In genomic region chr7:120273476-120273975, GRCh38 we compare ENCODE assay signal across 10 cellular contexts. TPM values are rescaled to one million over a fixed set of nuclear protein-coding genes. Genes with fewer than 3 reads are reported as not detected.
A peak's percentile ranks its signal among the peaks of the same experiment; 100 is the strongest.
DNase-seq lines count a peak whose midpoint lies in the region; ATAC-seq and TF ChIP-seq lines count a peak whose summit lies in the region.
"Had no signal": no experiment of that assay in that cellular context is flagged by ENCODE, and none has a peak within 500 bp of the region (broad histone marks: within the 10 kb centered on the region; RNA-seq: fewer than 3 reads in every experiment).

No MANE protein-coding gene starts in this region.

- peak overlapping the region; percentile 30 for H3K4me3 ChIP-seq in BE2C (ENCODE audit: low read depth, low read length)
- peak overlapping the region; percentile 65 for H3K4me3 ChIP-seq in ectodermal cell (ENCODE audit: insufficient read depth, low read depth, low read length)
- peak overlapping the region; percentile 74 to 86 for H3K4me3 ChIP-seq in mesenchymal stem cell (ENCODE audit: insufficient read depth in 1 of 2, low read depth in 1 of 2, low read length in 2 of 2)
- peak overlapping the region; percentile 15 to 38 for H3K4me3 ChIP-seq in aorta (ENCODE audit: low read length in 2 of 2)

- H3K27me3 ChIP-seq in BE2C = peaks cover 27% of the 10 kb centered on the region
- H3K27me3 ChIP-seq in ectodermal cell (ENCODE audit: control insufficient read depth, insufficient read depth, low read length, poor library complexity, severe bottlenecking) = peaks cover 29% of the 10 kb centered on the region
- peaks cover 0 to 4% of the 10 kb centered on the region in 2 experiments for H3K27me3 ChIP-seq in mesenchymal stem cell (ENCODE audit: control insufficient read depth in 1 of 2, insufficient read depth in 1 of 2, low read length in 2 of 2)
- H3K27me3 ChIP-seq in aorta (ENCODE audit: control insufficient read depth in 1 of 2, insufficient read depth in 2 of 2, low read length in 1 of 2) = peaks cover 0 to 2% of the 10 kb centered on the region in 2 donors

- H3K23ac ChIP-seq in mesenchymal stem cell (ENCODE audit: low read length in 2 of 2) = no peak overlapping the region

- no peak overlapping the region for H2AK5ac ChIP-seq in mesenchymal stem cell (ENCODE audit: low read length, severe bottlenecking)

- peak; percentile 80 for ATAC-seq in GM19035 (IDR thresholded peaks at IDR 0.05; ENCODE audit: unreplicated experiment)
- peak; percentile 73 for ATAC-seq in HG03108 (IDR thresholded peaks at IDR 0.05; ENCODE audit: unreplicated experiment)
- peak; percentile 19 for ATAC-seq in aorta (ENCODE audit: low FRiP score)

- no peaks in the 10 kb centered on the region for H3K79me1 ChIP-seq in mesenchymal stem cell (replicated peaks; ENCODE audit: low read length, poor library complexity, severe bottlenecking)

- H2BK15ac ChIP-seq in mesenchymal stem cell (ENCODE audit: low read depth, poor library complexity, severe bottlenecking) = peak overlapping the region; percentile 70

- H3K4me1 ChIP-seq in BE2C (no peaks in the 10 kb centered on the region), ectodermal cell (ENCODE audit: control insufficient read depth, insufficient read depth, low read length) (no peaks in the 10 kb centered on the region), mesenchymal stem cell (ENCODE audit: control insufficient read depth, insufficient read depth, low read depth, low read length) (peaks cover 7% of the 10 kb centered on the region), aorta (ENCODE audit: control insufficient read depth in 1 of 2, insufficient read depth in 2 of 2, low read length in 2 of 2) (no peaks in the 10 kb centered on the region)

- no peak overlapping the region for H3K4ac ChIP-seq in mesenchymal stem cell (ENCODE audit: low read depth in 1 of 2, low read length in 2 of 2)

- WGBS in ectodermal cell, 2 experiments = 0 to 1% methylated on average over 34 to 38 of the region's 38 CpGs
- under 1% methylated on average over 33 of the region's 38 CpGs for WGBS in mesenchymal stem cell
- WGBS in aorta, 2 donors = 1% methylated on average over 37 to 38 of the region's 38 CpGs

- intact Hi-C loops in aorta (cut with DNase I) = loop anchor here (2.0 to 10.0 kb wide), 2 partner anchors 129 to 339 kb away; no protein-coding TSS in a partner anchor

- DNase-seq in BE2C (peak; percentile 7), NCI-H526 treated with DMSO at 0.1 percent for 48 hours (lab: John Stamatoyannopoulos, UW) (peak; percentile 79), mesenchymal stem cell (peak; percentile 29), aorta (peak in 1 of 2 donors; percentile 74), SIG-M5 treated with dmso at 0.1 percent for 504 hours (lab: John Stamatoyannopoulos, UW; ENCODE audit: unreplicated experiment) (no peak)
- DNase-seq: naive B cell had no signal

- no peak overlapping the region for H4K8ac ChIP-seq in mesenchymal stem cell (ENCODE audit: low read length)

- H3K18ac ChIP-seq in mesenchymal stem cell (ENCODE audit: low read depth in 1 of 2, low read length in 2 of 2) = peak overlapping the region in 1 of 2 experiments; percentile 54

- no peak overlapping the region for H2BK120ac ChIP-seq in mesenchymal stem cell (ENCODE audit: low read depth, low read length)

- H3K9me3 ChIP-seq in BE2C (no peaks in the 10 kb centered on the region), ectodermal cell (ENCODE audit: control insufficient read depth, low read length) (no peaks in the 10 kb centered on the region), mesenchymal stem cell (ENCODE audit: control insufficient read depth, low read length) (peaks cover 9% of the 10 kb centered on the region), aorta (ENCODE audit: control insufficient read depth, low read length) (no peaks in the 10 kb centered on the region)

- H3K36me3 ChIP-seq in BE2C = no peaks in the 10 kb centered on the region
- no peaks in the 10 kb centered on the region for H3K36me3 ChIP-seq in ectodermal cell (ENCODE audit: control insufficient read depth, insufficient read depth, low read length)
- H3K36me3 ChIP-seq in mesenchymal stem cell (ENCODE audit: control insufficient read depth in 1 of 2, insufficient read depth in 2 of 2, low read depth in 1 of 2, low read length in 2 of 2) = peaks cover 0 to 12% of the 10 kb centered on the region in 2 experiments
- no peaks in the 10 kb centered on the region for H3K36me3 ChIP-seq in aorta (ENCODE audit: control insufficient read depth in 1 of 2, insufficient read depth in 2 of 2, low read length in 1 of 2)

- peak overlapping the region in 1 of 2 experiments; percentile 44 for H3K14ac ChIP-seq in mesenchymal stem cell (ENCODE audit: low read length in 2 of 2)

- peak overlapping the region; percentile 60 for H2AFZ ChIP-seq in mesenchymal stem cell (ENCODE audit: low read depth, low read length)

- peak overlapping the region in 1 of 2 experiments; percentile 29 for H2BK12ac ChIP-seq in mesenchymal stem cell (ENCODE audit: low read length in 2 of 2)

- peak overlapping the region; percentile 84 for H3K9ac ChIP-seq in mesenchymal stem cell (ENCODE audit: low read length)

- peak overlapping the region; percentile 87 for H3K4me2 ChIP-seq in mesenchymal stem cell (ENCODE audit: low read length, poor library complexity, severe bottlenecking)

- H3K27ac ChIP-seq in ectodermal cell (ENCODE audit: insufficient read depth, low read depth, low read length, poor library complexity, severe bottlenecking) (no peak overlapping the region), mesenchymal stem cell (ENCODE audit: low read length, poor library complexity, severe bottlenecking) (no peak overlapping the region), aorta (ENCODE audit: low read depth in 1 of 2, low read length in 2 of 2) (no peak overlapping the region)

- H4K91ac ChIP-seq in mesenchymal stem cell (ENCODE audit: low read length) = peak overlapping the region; percentile 24

- H2BK5ac ChIP-seq in mesenchymal stem cell (ENCODE audit: low read depth, low read length, poor library complexity, severe bottlenecking) = no peak overlapping the region

- no peak for TF ChIP-seq CTCF in BE2C (IDR thresholded peaks at IDR 0.05; ENCODE audit: low read depth, low read length)

RNA-seq across cellular contexts. Expression of gene KCND2, which starts 0.6 kb away (rescaled TPM):
- polyA plus RNA-seq in BE2C (2012; ENCODE audit: insufficient read depth, insufficient read length, low read depth) = 0.19 TPM
- polyA plus RNA-seq in ectodermal cell (2013, experiment 1 of 4) = 1.9 TPM
- 1.8 TPM for polyA plus RNA-seq in ectodermal cell (2013, experiment 2 of 4)
- polyA plus RNA-seq in ectodermal cell (2013, experiment 3 of 4) = 1.5 TPM
- 1.7 TPM for polyA plus RNA-seq in ectodermal cell (2013, experiment 4 of 4)
- polyA plus RNA-seq in mesenchymal stem cell (2013, experiment 1 of 2) = 0.64 TPM
- 0.53 TPM for polyA plus RNA-seq in mesenchymal stem cell (2013, experiment 2 of 2)
- total RNA-seq in aorta = 1 to 10 TPM; 1.9 to 4.2 TPM
- not detected for polyA plus RNA-seq in aorta
- polyA plus RNA-seq: IgD-negative memory B cell had no signal

Comparison
In these comparisons a context has a peak if more than half of its experiments do, and no peak if none do; other contexts are left out.
1. H3K4me3 ChIP-seq: peak in every context shown above with its lines; median percentile 80 in mesenchymal stem cell; 65 in ectodermal cell; 30 in BE2C; 26 in aorta.
2. ATAC-seq: peak in every context shown above with its lines; median percentile 80 in GM19035; 73 in HG03108; 19 in aorta.